10 cellular contexts compared by ENCODE assay signal in genomic region chr17:33284022-33284421, GRCh38. TPM values are rescaled to one million over a fixed set of nuclear protein-coding genes. Genes with fewer than 3 reads are reported as not detected.
DNase-seq lines count a peak whose midpoint lies in the region; ATAC-seq, FAIRE-seq and TF ChIP-seq lines count a peak whose summit lies in the region.
"Had no signal": no experiment of that assay in that cellular context is flagged by ENCODE, and none has a peak within 500 bp of the region (broad histone marks: within the 10 kb centered on the region; RNA-seq: fewer than 3 reads in every experiment).

No MANE protein-coding gene starts in this region.

- H3K79me1 ChIP-seq in mesenchymal stem cell (replicated peaks; ENCODE audit: low read length, poor library complexity, severe bottlenecking) = no peaks in the 10 kb centered on the region

- ATAC-seq in HG03469 (IDR thresholded peaks at IDR 0.05; ENCODE audit: unreplicated experiment) (no peak), HG03097 (IDR thresholded peaks at IDR 0.05; ENCODE audit: low FRiP score, unreplicated experiment) (no peak)

- H3K36me3 ChIP-seq in mesenchymal stem cell (ENCODE audit: control insufficient read depth in 1 of 2, insufficient read depth in 2 of 2, low read depth in 1 of 2, low read length in 2 of 2) = no peaks in the 10 kb centered on the region

- H2BK15ac ChIP-seq in mesenchymal stem cell (ENCODE audit: low read depth, poor library complexity, severe bottlenecking) = no peak overlapping the region

- WGBS in mesenchymal stem cell = 0% methylated on average over 3 of the region's 4 CpGs

- no peak overlapping the region for H3K14ac ChIP-seq in mesenchymal stem cell (ENCODE audit: low read length in 2 of 2)

- H4K8ac ChIP-seq in mesenchymal stem cell (ENCODE audit: low read length) = no peak overlapping the region

- H3K4ac ChIP-seq in mesenchymal stem cell (ENCODE audit: low read depth in 1 of 2, low read length in 2 of 2) = no peak overlapping the region

- H2BK120ac ChIP-seq in mesenchymal stem cell (ENCODE audit: low read depth, low read length) = no peak overlapping the region

- H3K4me1 ChIP-seq in mesenchymal stem cell (ENCODE audit: control insufficient read depth, insufficient read depth, low read depth, low read length) = no peaks in the 10 kb centered on the region

- H4K91ac ChIP-seq in mesenchymal stem cell (ENCODE audit: low read length) = no peak overlapping the region

- H3K9ac ChIP-seq in mesenchymal stem cell (ENCODE audit: low read length) = no peak overlapping the region

- no peaks in the 10 kb centered on the region for H3K9me3 ChIP-seq in mesenchymal stem cell (ENCODE audit: control insufficient read depth, low read length)

- no peak overlapping the region for H3K18ac ChIP-seq in mesenchymal stem cell (ENCODE audit: low read depth in 1 of 2, low read length in 2 of 2)

- H3K4me3 ChIP-seq in cardiac fibroblast (replicated peaks in 1 of 2; ENCODE audit: low read depth in 2 of 2, low read length in 2 of 2) = no peak overlapping the region
- H3K4me3 ChIP-seq in mesenchymal stem cell (ENCODE audit: insufficient read depth in 1 of 2, low read depth in 1 of 2, low read length in 2 of 2) = no peak overlapping the region

- FAIRE-seq in GM19239 (lab: Jason Lieb, UNC) = no peak

- peaks cover 0 to 37% of the 10 kb centered on the region in 2 experiments for H3K27me3 ChIP-seq in mesenchymal stem cell (ENCODE audit: control insufficient read depth in 1 of 2, insufficient read depth in 1 of 2, low read length in 2 of 2)

- DNase-seq in AG20443 (ENCODE audit: low spot score) (peak; percentile 81), M059J (ENCODE audit: low read depth) (peak; percentile 72), cardiac fibroblast (ENCODE audit: low read depth in 2 of 2) (peak; percentile 83 to 86), mesenchymal stem cell (peak; percentile 60), GM19239 (ENCODE audit: insufficient read length, low spot score) (no peak)
- DNase-seq in activated CD4-positive, alpha-beta T cell treated with anti-CD3 and anti-CD28 coated beads, Interleukin-2, amount 50 U/mL, for 1 hour = no peak
- DNase-seq: activated effector memory CD4-positive, alpha-beta T cell treated with anti-CD3 and anti-CD28 coated beads, Interleukin-2, amount 50 U/mL, for 16 hours; T-helper 2 cell had no signal

- no peak overlapping the region for H3K27ac ChIP-seq in mesenchymal stem cell (ENCODE audit: low read length, poor library complexity, severe bottlenecking)

- no peak overlapping the region for H2BK12ac ChIP-seq in mesenchymal stem cell (ENCODE audit: low read length in 2 of 2)

- no peak overlapping the region for H3K23ac ChIP-seq in mesenchymal stem cell (ENCODE audit: low read length in 2 of 2)

- no peak overlapping the region for H2AK5ac ChIP-seq in mesenchymal stem cell (ENCODE audit: low read length, severe bottlenecking)

- no peak overlapping the region for H3K4me2 ChIP-seq in mesenchymal stem cell (ENCODE audit: low read length, poor library complexity, severe bottlenecking)

- no peak overlapping the region for H2BK5ac ChIP-seq in mesenchymal stem cell (ENCODE audit: low read depth, low read length, poor library complexity, severe bottlenecking)

- no peak overlapping the region for H2AFZ ChIP-seq in mesenchymal stem cell (ENCODE audit: low read depth, low read length)

- no peak for TF ChIP-seq CTCF in cardiac fibroblast (IDR thresholded peaks at IDR 0.05; ENCODE audit: low read depth, low read length)

RNA-seq across cellular contexts. Expression of gene ASIC2, which starts 9.1 kb away (rescaled TPM):
- not detected in 2 replicates for total RNA-seq in M059J (2014; rRNA removed; shearing (Covaris generic))
- 0.73 TPM for polyA plus RNA-seq in mesenchymal stem cell (2013, experiment 1 of 2)
- 0.62 TPM for polyA plus RNA-seq in mesenchymal stem cell (2013, experiment 2 of 2)

Comparison
In these comparisons a context has a peak if more than half of its experiments do, and no peak if none do; other contexts are left out.
1. DNase-seq: peak in AG20443 (single experiment), M059J (single experiment), cardiac fibroblast (2 of 2) and mesenchymal stem cell (single experiment); none in GM19239 (single experiment) and activated CD4-positive, alpha-beta T cell treated with anti-CD3 and anti-CD28 coated beads, Interleukin-2, amount 50 U/mL, for 1 hour (single experiment).